ENCODE assay signal across 1 cellular context in the genomic region with DNA sequence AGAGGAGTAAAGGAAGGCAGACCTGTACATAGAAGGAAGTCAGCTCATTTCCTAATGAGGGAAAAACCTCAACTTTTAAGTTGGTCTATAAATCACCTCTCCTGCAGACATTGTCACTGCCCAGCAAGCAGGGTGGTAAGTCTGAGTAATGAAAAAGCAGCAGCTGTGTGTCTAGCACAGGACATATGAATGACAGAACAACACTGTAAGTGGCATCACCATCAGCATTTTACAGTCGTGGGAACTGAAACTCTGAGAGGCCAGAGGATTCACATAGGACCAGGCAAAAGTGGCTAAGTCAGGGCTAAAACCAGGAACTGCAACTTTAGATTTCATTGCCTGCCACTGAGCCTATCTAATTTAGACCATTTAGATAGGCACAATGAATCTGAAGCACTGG.
TF ChIP-seq lines count a peak whose summit lies in the region.

No MANE protein-coding gene starts in this region.

TF ChIP-seq in GM12878, 131 proteins besides CTCF, POLR2A, EP300 and RAD21 (continued from another document):
- TF ChIP-seq, protein P1, sequence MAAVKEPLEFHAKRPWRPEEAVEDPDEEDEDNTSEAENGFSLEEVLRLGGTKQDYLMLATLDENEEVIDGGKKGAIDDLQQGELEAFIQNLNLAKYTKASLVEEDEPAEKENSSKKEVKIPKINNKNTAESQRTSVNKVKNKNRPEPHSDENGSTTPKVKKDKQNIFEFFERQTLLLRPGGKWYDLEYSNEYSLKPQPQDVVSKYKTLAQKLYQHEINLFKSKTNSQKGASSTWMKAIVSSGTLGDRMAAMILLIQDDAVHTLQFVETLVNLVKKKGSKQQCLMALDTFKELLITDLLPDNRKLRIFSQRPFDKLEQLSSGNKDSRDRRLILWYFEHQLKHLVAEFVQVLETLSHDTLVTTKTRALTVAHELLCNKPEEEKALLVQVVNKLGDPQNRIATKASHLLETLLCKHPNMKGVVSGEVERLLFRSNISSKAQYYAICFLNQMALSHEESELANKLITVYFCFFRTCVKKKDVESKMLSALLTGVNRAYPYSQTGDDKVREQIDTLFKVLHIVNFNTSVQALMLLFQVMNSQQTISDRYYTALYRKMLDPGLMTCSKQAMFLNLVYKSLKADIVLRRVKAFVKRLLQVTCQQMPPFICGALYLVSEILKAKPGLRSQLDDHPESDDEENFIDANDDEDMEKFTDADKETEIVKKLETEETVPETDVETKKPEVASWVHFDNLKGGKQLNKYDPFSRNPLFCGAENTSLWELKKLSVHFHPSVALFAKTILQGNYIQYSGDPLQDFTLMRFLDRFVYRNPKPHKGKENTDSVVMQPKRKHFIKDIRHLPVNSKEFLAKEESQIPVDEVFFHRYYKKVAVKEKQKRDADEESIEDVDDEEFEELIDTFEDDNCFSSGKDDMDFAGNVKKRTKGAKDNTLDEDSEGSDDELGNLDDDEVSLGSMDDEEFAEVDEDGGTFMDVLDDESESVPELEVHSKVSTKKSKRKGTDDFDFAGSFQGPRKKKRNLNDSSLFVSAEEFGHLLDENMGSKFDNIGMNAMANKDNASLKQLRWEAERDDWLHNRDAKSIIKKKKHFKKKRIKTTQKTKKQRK (IDR thresholded peaks at IDR 0.05; ENCODE audit: low read depth, low read length) = no peak
- TF ChIP-seq, protein P2, sequence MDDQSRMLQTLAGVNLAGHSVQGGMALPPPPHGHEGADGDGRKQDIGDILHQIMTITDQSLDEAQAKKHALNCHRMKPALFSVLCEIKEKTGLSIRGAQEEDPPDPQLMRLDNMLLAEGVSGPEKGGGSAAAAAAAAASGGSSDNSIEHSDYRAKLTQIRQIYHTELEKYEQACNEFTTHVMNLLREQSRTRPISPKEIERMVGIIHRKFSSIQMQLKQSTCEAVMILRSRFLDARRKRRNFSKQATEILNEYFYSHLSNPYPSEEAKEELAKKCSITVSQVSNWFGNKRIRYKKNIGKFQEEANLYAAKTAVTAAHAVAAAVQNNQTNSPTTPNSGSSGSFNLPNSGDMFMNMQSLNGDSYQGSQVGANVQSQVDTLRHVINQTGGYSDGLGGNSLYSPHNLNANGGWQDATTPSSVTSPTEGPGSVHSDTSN (IDR thresholded peaks at IDR 0.05; ENCODE audit: insufficient replicate concordance, low read depth, low read length) = peak; percentile 17
- TF ChIP-seq, protein P3, sequence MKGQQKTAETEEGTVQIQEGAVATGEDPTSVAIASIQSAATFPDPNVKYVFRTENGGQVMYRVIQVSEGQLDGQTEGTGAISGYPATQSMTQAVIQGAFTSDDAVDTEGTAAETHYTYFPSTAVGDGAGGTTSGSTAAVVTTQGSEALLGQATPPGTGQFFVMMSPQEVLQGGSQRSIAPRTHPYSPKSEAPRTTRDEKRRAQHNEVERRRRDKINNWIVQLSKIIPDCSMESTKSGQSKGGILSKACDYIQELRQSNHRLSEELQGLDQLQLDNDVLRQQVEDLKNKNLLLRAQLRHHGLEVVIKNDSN (IDR thresholded peaks at IDR 0.05; ENCODE audit: borderline replicate concordance, extremely low read length, insufficient read depth, low read depth, low read length) = no peak
- TF ChIP-seq NR2C2 (IDR thresholded peaks at IDR 0.05; ENCODE audit: borderline replicate concordance, control insufficient read depth, insufficient read length, low read depth) = no peak
TF ChIP-seq in GM12878: peak in this region for 25.
